24 cellular contexts compared by ENCODE assay signal in genomic region chr14:74628418-74628817, GRCh38. TPM values are rescaled to one million over a fixed set of nuclear protein-coding genes. Genes with fewer than 3 reads are reported as not detected.
DNase-seq lines count a peak whose midpoint lies in the region; ATAC-seq, FAIRE-seq and TF ChIP-seq lines count a peak whose summit lies in the region.
"Had no signal": no experiment of that assay in that cellular context is flagged by ENCODE, and none has a peak within 500 bp of the region (broad histone marks: within the 10 kb centered on the region; RNA-seq: fewer than 3 reads in every experiment).

No MANE protein-coding gene starts in this region.

- peak; percentile 69 for ATAC-seq in left lobe of liver
- peak; percentile 54 for ATAC-seq in mucosa of descending colon
- ATAC-seq in upper lobe of right lung: no peak
- ATAC-seq in activated T-cell treated with anti-CD3 and anti-CD28 coated beads, Interleukin-2, amount 50 U/mL, for 4 hours: no peak
- ATAC-seq: GM12878, GM23338, HCT116 had no signal

- peaks cover 23% of the 10 kb centered on the region for H3K4me1 Mint-ChIP-seq in astrocyte (ENCODE audit: low read depth, unreplicated experiment)
- H3K4me1 Mint-ChIP-seq in activated T-cell treated with anti-CD3 and anti-CD28 coated beads, Interleukin-2, amount 50 U/mL, for 4 hours (ENCODE audit: low read depth): no peaks in the 10 kb centered on the region

- H3K27me3 Mint-ChIP-seq in astrocyte (ENCODE audit: low read depth, unreplicated experiment): peaks cover 2% of the 10 kb centered on the region
- H3K27me3 Mint-ChIP-seq in activated T-cell treated with anti-CD3 and anti-CD28 coated beads, Interleukin-2, amount 50 U/mL, for 4 hours (ENCODE audit: low read depth): no peaks in the 10 kb centered on the region

- H3K36me3 ChIP-seq in astrocyte (ENCODE audit: insufficient read depth, low read length) (no peaks in the 10 kb centered on the region), mucosa of descending colon (ENCODE audit: low read depth) (no peaks in the 10 kb centered on the region), upper lobe of right lung (no peaks in the 10 kb centered on the region)
- H3K36me3 ChIP-seq: BE2C had no signal

- no peaks in the 10 kb centered on the region for H3K9me3 ChIP-seq in astrocyte (ENCODE audit: insufficient read depth, low read depth, low read length)
- H3K9me3 ChIP-seq in mucosa of descending colon: no peaks in the 10 kb centered on the region
- H3K9me3 ChIP-seq in upper lobe of right lung: no peaks in the 10 kb centered on the region
- H3K9me3 ChIP-seq: BE2C had no signal

- no peak overlapping the region for H3K4me3 Mint-ChIP-seq in astrocyte (ENCODE audit: unreplicated experiment)
- H3K4me3 Mint-ChIP-seq in activated T-cell treated with anti-CD3 and anti-CD28 coated beads, Interleukin-2, amount 50 U/mL, for 4 hours: no peak overlapping the region
- H3K4me3 Mint-ChIP-seq: CD4-positive, CD25-positive, alpha-beta regulatory T cell; GM23338; HFFc6 had no signal

- H3K4me1 ChIP-seq in astrocyte (ENCODE audit: insufficient read depth, low read length) (no peaks in the 10 kb centered on the region), mucosa of descending colon (ENCODE audit: low read depth) (no peaks in the 10 kb centered on the region), upper lobe of right lung (no peaks in the 10 kb centered on the region)
- H3K4me1 ChIP-seq: BE2C had no signal

- peak overlapping the region; percentile 23 for H2AFZ ChIP-seq in astrocyte (ENCODE audit: low read depth, low read length)
- H2AFZ ChIP-seq: GM23338 had no signal

- H3K27me3 ChIP-seq in astrocyte (ENCODE audit: insufficient read depth, low read length): no peaks in the 10 kb centered on the region
- H3K27me3 ChIP-seq in upper lobe of right lung: no peaks in the 10 kb centered on the region
- H3K27me3 ChIP-seq: BE2C had no signal

- peaks cover 3% of the 10 kb centered on the region for H3K36me3 Mint-ChIP-seq in astrocyte (ENCODE audit: low read depth, unreplicated experiment)
- no peaks in the 10 kb centered on the region for H3K36me3 Mint-ChIP-seq in activated T-cell treated with anti-CD3 and anti-CD28 coated beads, Interleukin-2, amount 50 U/mL, for 4 hours (ENCODE audit: insufficient read depth)
- H3K36me3 Mint-ChIP-seq: CD8-positive, alpha-beta memory T cell had no signal

- no peaks in the 10 kb centered on the region for H3K79me2 ChIP-seq in astrocyte (ENCODE audit: insufficient read depth, low read length)

- no peak overlapping the region for H3K27ac Mint-ChIP-seq in astrocyte (ENCODE audit: unreplicated experiment)
- H3K27ac Mint-ChIP-seq: GM23338, HFFc6 had no signal

- no peak overlapping the region for H3K4me2 ChIP-seq in astrocyte (ENCODE audit: low read length)
- H3K4me2 ChIP-seq: GM23338 had no signal

- DNase-seq in HTR-8/SVneo (ENCODE audit: insufficient read length, low spot score) (no peak), astrocyte (ENCODE audit: low read depth) (no peak), left lobe of liver (ENCODE audit: low spot score) (no peak), mucosa of descending colon (peak in 1 of 3 donors; percentile 48), cortex of kidney (lab: John Stamatoyannopoulos, UW) (no peak), AML-193 (lab: John Stamatoyannopoulos, UW) (no peak), upper lobe of right lung (no peak)
- no peak for DNase-seq in activated T-cell treated with anti-CD3 and anti-CD28 coated beads, Interleukin-2, amount 50 U/mL, for 4 hours
- DNase-seq: 8988T; BE2C; C1 segment of cervical spinal cord; CD4-positive, CD25-positive, alpha-beta regulatory T cell; CD8-positive, alpha-beta memory T cell; COR-L47; DMS 273 treated with DMSO at 0.1 percent for 48 hours; DMS53; DND-41; EL; HFFc6 had no signal

- no peaks in the 10 kb centered on the region for H3K9me3 Mint-ChIP-seq in astrocyte (ENCODE audit: unreplicated experiment)
- H3K9me3 Mint-ChIP-seq in activated T-cell treated with anti-CD3 and anti-CD28 coated beads, Interleukin-2, amount 50 U/mL, for 4 hours: no peaks in the 10 kb centered on the region
- H3K9me3 Mint-ChIP-seq: CD8-positive, alpha-beta memory T cell; GM23338; HFFc6 had no signal

- no peak overlapping the region for H3K9ac ChIP-seq in astrocyte (ENCODE audit: low read length)

- H4K20me1 ChIP-seq in astrocyte (ENCODE audit: insufficient read depth, low read length): no peaks in the 10 kb centered on the region

- H3K27ac ChIP-seq in astrocyte (ENCODE audit: low read depth, low read length) (no peak overlapping the region), upper lobe of right lung (no peak overlapping the region)

- H3K4me3 ChIP-seq in astrocyte (ENCODE audit: insufficient read depth, low read depth, low read length) (no peak overlapping the region), mucosa of descending colon (no peak overlapping the region), upper lobe of right lung (no peak overlapping the region)
- H3K4me3 ChIP-seq: GM12878, GM23338 had no signal

- TF ChIP-seq CTCF in astrocyte (IDR thresholded peaks at IDR 0.05; ENCODE audit: insufficient read depth, low read depth, low read length): no peak
- no peak for TF ChIP-seq CTCF in mucosa of descending colon (IDR thresholded peaks at IDR 0.05)
- TF ChIP-seq CTCF in upper lobe of right lung (IDR thresholded peaks at IDR 0.05): no peak

- intact Hi-C loops in mucosa of descending colon (cut with DNase I, micrococcal nuclease) (no loop called here), upper lobe of right lung (cut with DNase I) (no loop called here)

- FAIRE-seq in HTR-8/SVneo (lab: Jason Lieb, UNC) (peak; percentile 40), astrocyte (lab: Jason Lieb, UNC) (no peak)
- FAIRE-seq: GM12878, GM19239, H54 had no signal

RNA-seq across cellular contexts. Expression of gene LTBP2, which starts 16.4 kb away (rescaled TPM):
- total RNA-seq in astrocyte (162 and 196 TPM in 2 replicates), left lobe of liver (1.1 TPM), mucosa of descending colon (10 to 100 TPM in 1 of 3 donors, 1 to 10 TPM in 2; 1.7 to 10.2 (median 3.0) TPM), upper lobe of right lung (117 TPM)
- total RNA-seq in activated T-cell treated with anti-CD3 and anti-CD28 coated beads, Interleukin-2, amount 50 U/mL, for 4 hours: under 1 TPM; 0.21 to 0.35 (median 0.30) TPM

Comparison
In these comparisons a context has a peak if more than half of its experiments do, and no peak if none do; other contexts are left out.
1. ATAC-seq: peak in left lobe of liver (single experiment) and mucosa of descending colon (single experiment); none in upper lobe of right lung (single experiment) and activated T-cell treated with anti-CD3 and anti-CD28 coated beads, Interleukin-2, amount 50 U/mL, for 4 hours (0 of 2).
2. RNA of gene LTBP2, which starts 16.4 kb away (total RNA-seq): 162 to 196 TPM in astrocyte and 117 TPM in upper lobe of right lung (single experiment); 1.7 to 10.2 TPM in mucosa of descending colon, 1.1 TPM in left lobe of liver (single experiment) and 0.21 to 0.35 TPM in activated T-cell treated with anti-CD3 and anti-CD28 coated beads, Interleukin-2, amount 50 U/mL, for 4 hours; every median in the first group is over 10 times any median in the second.